ENCODE assay signal across 1 cellular context in genomic region chr1:235088907-235089306, GRCh38.
TF ChIP-seq lines count a peak whose summit lies in the region.

No MANE protein-coding gene starts in this region.

TF ChIP-seq in WTC11, 78 proteins besides CTCF, POLR2A, EP300 and RAD21 (continued from another document):
- TF ChIP-seq AFF4 (CRISPR knock-in tag; IDR thresholded peaks at IDR 0.05; ENCODE audit: borderline replicate concordance) (no peak), PRRX2 (CRISPR knock-in tag; IDR thresholded peaks at IDR 0.05) (no peak), ZNF121 (CRISPR knock-in tag; IDR thresholded peaks at IDR 0.05) (peak; percentile 77), HMGXB4 (CRISPR knock-in tag; IDR thresholded peaks at IDR 0.05) (no peak)
